ENCODE assay signal across 27 cellular contexts in the genomic region with DNA sequence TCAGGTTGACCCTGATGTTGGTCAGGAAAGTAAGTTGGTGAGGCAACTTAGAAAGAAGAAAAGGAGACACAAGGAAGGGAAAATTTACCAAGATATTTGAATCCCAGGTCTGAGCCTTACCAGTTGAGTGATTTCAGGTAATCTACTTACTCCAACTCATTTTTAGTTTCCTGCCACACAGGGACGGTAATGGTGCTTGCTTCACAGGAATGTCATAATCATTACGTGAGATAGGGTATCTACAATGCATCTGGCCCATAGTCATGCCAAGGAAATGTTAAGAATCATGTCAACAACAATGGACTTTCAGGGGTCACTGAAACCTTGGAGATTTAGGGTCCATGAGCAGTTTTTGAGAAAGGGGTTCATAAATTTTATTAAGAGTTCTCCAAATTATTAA.
"Had no signal": no experiment of that assay in that cellular context is flagged by ENCODE, and none has a peak within 500 bp of the region (broad histone marks: within the 10 kb centered on the region; RNA-seq: fewer than 3 reads in every experiment).

No MANE protein-coding gene starts in this region.

- H3K27ac ChIP-seq: heart right ventricle, left ventricle myocardium inferior, parathyroid adenoma, psoas muscle, right atrium auricular region, right lobe of liver, transverse colon, upper lobe of right lung had no signal

- H3K36me3 ChIP-seq: heart right ventricle, left ventricle myocardium inferior, right atrium auricular region, right lobe of liver, transverse colon, upper lobe of right lung had no signal

- H3K4me1 Mint-ChIP-seq: naive thymus-derived CD4-positive, alpha-beta T cell; stimulated activated memory B cell treated with anti-CD40 and anti-IgM and Interleukin-4, amounts not matched to agents 10 μg/mL and 1 μg/mL and 100 μg/mL, for 72 hours; stimulated activated naive CD8-positive, alpha-beta T cell treated with anti-CD3 and anti-CD28 coated beads, Interleukin-15, amount 100 ng/mL, for 72 hours had no signal

- H3K4me1 ChIP-seq: left ventricle myocardium inferior, parathyroid adenoma, psoas muscle, right atrium auricular region, right lobe of liver, transverse colon, upper lobe of right lung had no signal

- H3K27me3 Mint-ChIP-seq: naive thymus-derived CD4-positive, alpha-beta T cell; stimulated activated memory B cell treated with anti-CD40 and anti-IgM and Interleukin-4, amounts not matched to agents 10 μg/mL and 1 μg/mL and 100 μg/mL, for 72 hours; stimulated activated naive CD8-positive, alpha-beta T cell treated with anti-CD3 and anti-CD28 coated beads, Interleukin-15, amount 100 ng/mL, for 72 hours had no signal

- ATAC-seq: left colon; mucosa of descending colon; naive thymus-derived CD4-positive, alpha-beta T cell; natural killer cell treated with Interleukin-12 subunit alpha and Interleukin-12 subunit beta and Interleukin-15 and Interleukin-18, amount 100 ng/mL, for 72 hours; psoas muscle; stimulated activated memory B cell treated with anti-CD40 and anti-IgM and Interleukin-4, amounts not matched to agents 10 μg/mL and 1 μg/mL and 100 μg/mL, for 72 hours; stimulated activated naive CD8-positive, alpha-beta T cell treated with anti-CD3 and anti-CD28 coated beads, Interleukin-15, amount 100 ng/mL, for 72 hours; upper lobe of right lung had no signal

- H3K27me3 ChIP-seq: heart right ventricle, right atrium auricular region, right lobe of liver, transverse colon, upper lobe of right lung had no signal

- DNase-seq: heart right ventricle; hypothalamus; immature natural killer cell; kidney; left colon; midbrain; mucosa of descending colon; naive thymus-derived CD4-positive, alpha-beta T cell; occipital lobe; psoas muscle; right lobe of liver; stimulated activated CD4-positive, alpha-beta T cell treated with anti-CD3 and anti-CD28 coated beads, Interleukin-1b, Interleukin-23, amount 100 ng/mL, for 48 hours; stimulated activated CD4-positive, alpha-beta T cell treated with anti-CD3 and anti-CD28 coated beads, Interleukin-2, amount 100 ng/mL, for 48 hours; stimulated activated CD4-positive, alpha-beta T cell treated with anti-CD3 and anti-CD28 coated beads, Interleukin-4, amount 100 ng/mL, for 4 hours; stimulated activated CD8-positive, alpha-beta memory T cell treated with anti-CD3 and anti-CD28 coated beads, Interleukin-4, amount 100 ng/mL, for 48 hours; stimulated activated naive CD4-positive, alpha-beta T cell treated with Interleukin-2 at 50 U/mL for 16 hours; stimulated activated naive CD8-positive, alpha-beta T cell treated with anti-CD3 and anti-CD28 coated beads, Interleukin-15, amount 100 ng/mL, for 72 hours; substantia nigra; transverse colon; upper lobe of right lung had no signal

- H3K27ac Mint-ChIP-seq: immature natural killer cell; natural killer cell treated with Interleukin-12 subunit alpha and Interleukin-12 subunit beta and Interleukin-15 and Interleukin-18, amount 100 ng/mL, for 72 hours; stimulated activated memory B cell treated with anti-CD40 and anti-IgM and Interleukin-4, amounts not matched to agents 10 μg/mL and 1 μg/mL and 100 μg/mL, for 72 hours had no signal

- H3K4me3 Mint-ChIP-seq: immature natural killer cell; naive thymus-derived CD4-positive, alpha-beta T cell; natural killer cell treated with Interleukin-12 subunit alpha and Interleukin-12 subunit beta and Interleukin-15 and Interleukin-18, amount 100 ng/mL, for 72 hours; stimulated activated memory B cell treated with anti-CD40 and anti-IgM and Interleukin-4, amounts not matched to agents 10 μg/mL and 1 μg/mL and 100 μg/mL, for 72 hours; stimulated activated naive CD8-positive, alpha-beta T cell treated with anti-CD3 and anti-CD28 coated beads, Interleukin-15, amount 100 ng/mL, for 72 hours had no signal

- H3K36me3 Mint-ChIP-seq: immature natural killer cell; naive thymus-derived CD4-positive, alpha-beta T cell; natural killer cell treated with Interleukin-12 subunit alpha and Interleukin-12 subunit beta and Interleukin-15 and Interleukin-18, amount 100 ng/mL, for 72 hours; stimulated activated memory B cell treated with anti-CD40 and anti-IgM and Interleukin-4, amounts not matched to agents 10 μg/mL and 1 μg/mL and 100 μg/mL, for 72 hours had no signal

- H3K9me3 Mint-ChIP-seq: stimulated activated memory B cell treated with anti-CD40 and anti-IgM and Interleukin-4, amounts not matched to agents 10 μg/mL and 1 μg/mL and 100 μg/mL, for 72 hours; stimulated activated naive CD8-positive, alpha-beta T cell treated with anti-CD3 and anti-CD28 coated beads, Interleukin-15, amount 100 ng/mL, for 72 hours had no signal

- H3K9me3 ChIP-seq: psoas muscle, right atrium auricular region, right lobe of liver, transverse colon, upper lobe of right lung had no signal

- H3K4me3 ChIP-seq: heart right ventricle, left ventricle myocardium inferior, lung, mucosa of descending colon, psoas muscle, right atrium auricular region, right lobe of liver, smooth muscle cell, transverse colon, upper lobe of right lung had no signal
